1 cellular context compared by ENCODE assay signal in genomic region chr3:120678331-120678845, GRCh38.
A peak's percentile ranks its signal among the peaks of the same experiment; 100 is the strongest.
TF ChIP-seq lines count a peak whose summit lies in the region.

No MANE protein-coding gene starts in this region.

TF ChIP-seq in HepG2, 621 proteins besides CTCF, POLR2A, EP300 and RAD21 (continued from another document and continues in another):
- TF ChIP-seq TFDP1 (CRISPR knock-in tag; IDR thresholded peaks at IDR 0.05; ENCODE audit: borderline replicate concordance) (0 out of 2 replicates have a peak, but pooled peaks have one; percentile 16), ZSCAN12 (CRISPR knock-in tag; IDR thresholded peaks at IDR 0.05) (no peak; the same call in 1 of the 2 replicates), DNMT3B (CRISPR knock-in tag; conservative IDR thresholded peaks at IDR 0.05) (peak; percentile 92), BORCS8-MEF2B (CRISPR knock-in tag; IDR thresholded peaks at IDR 0.05) (no peak), HOXD1 (CRISPR knock-in tag; IDR thresholded peaks at IDR 0.05) (no peak), ARID3A (IDR thresholded peaks at IDR 0.05; ENCODE audit: low read depth, low read length) (peak; percentile 55), MED1 (CRISPR knock-in tag; IDR thresholded peaks at IDR 0.05) (peak; percentile 89), AFF4 (CRISPR knock-in tag; IDR thresholded peaks at IDR 0.05) (no peak), HNF4G (IDR thresholded peaks at IDR 0.05; ENCODE audit: borderline replicate concordance, low read depth, low read length) (no peak), HNF4G (CRISPR knock-in tag; IDR thresholded peaks at IDR 0.05; ENCODE audit: borderline replicate concordance, low read depth) (no peak), POLR2AphosphoS5 (IDR thresholded peaks at IDR 0.05; ENCODE audit: low read depth, low read length) (peak; percentile 41; the same call in 1 of the 2 replicates), CREM (IDR thresholded peaks at IDR 0.05) (peak; percentile 43; the same call in 1 of the 2 replicates), CREM (CRISPR knock-in tag; IDR thresholded peaks at IDR 0.05) (no peak), ZNF468 (CRISPR knock-in tag; IDR thresholded peaks at IDR 0.05) (no peak), ZNF816 (CRISPR knock-in tag; IDR thresholded peaks at IDR 0.05; ENCODE audit: borderline replicate concordance) (peak; percentile 22; the same call in 1 of the 2 replicates), MTA1 (CRISPR knock-in tag; IDR thresholded peaks at IDR 0.05; ENCODE audit: borderline replicate concordance) (no peak), ELF3 (CRISPR knock-in tag; IDR thresholded peaks at IDR 0.05) (peak; percentile 50; the same call in 1 of the 2 replicates), ZGPAT (CRISPR knock-in tag; IDR thresholded peaks at IDR 0.05) (peak; percentile 88), ZKSCAN1 (IDR thresholded peaks at IDR 0.05; ENCODE audit: low read length) (no peak), ZNF264 (CRISPR knock-in tag; IDR thresholded peaks at IDR 0.05) (peak; percentile 77), MXD1 (CRISPR knock-in tag; IDR thresholded peaks at IDR 0.05) (no peak), ZNF891 (CRISPR knock-in tag; IDR thresholded peaks at IDR 0.05) (no peak), ZNF441 (CRISPR knock-in tag; IDR thresholded peaks at IDR 0.05; ENCODE audit: borderline replicate concordance) (no peak), ZNF251 (CRISPR knock-in tag; IDR thresholded peaks at IDR 0.05) (no peak), RFXAP (CRISPR knock-in tag; IDR thresholded peaks at IDR 0.05; ENCODE audit: borderline replicate concordance) (0 out of 2 replicates have a peak, but pooled peaks have one; percentile 63), MIER2 (CRISPR knock-in tag; IDR thresholded peaks at IDR 0.05) (0 out of 2 replicates have a peak, but pooled peaks have one; percentile 14), MED13 (CRISPR knock-in tag; IDR thresholded peaks at IDR 0.05) (no peak), SOX13 (IDR thresholded peaks at IDR 0.05) (no peak; the same call in 1 of the 2 replicates), SOX13 (CRISPR knock-in tag; conservative IDR thresholded peaks at IDR 0.05 in 1 of 2, IDR thresholded peaks at IDR 0.05 in 1 of 2) (peak in 1 of 2 experiments; percentile 95; a peak in 2 of 4 replicates), THRA (CRISPR knock-in tag; IDR thresholded peaks at IDR 0.05; ENCODE audit: borderline replicate concordance) (peak; percentile 98), MIER3 (CRISPR knock-in tag; IDR thresholded peaks at IDR 0.05; ENCODE audit: borderline replicate concordance) (peak; percentile 59; the same call in 1 of the 2 replicates), RXRA (CRISPR knock-in tag; IDR thresholded peaks at IDR 0.05) (peak; percentile 84; the same call in 1 of the 2 replicates), NR2F2 (IDR thresholded peaks at IDR 0.05; ENCODE audit: borderline replicate concordance, low read depth) (peak; percentile 53; the same call in 1 of the 2 replicates), SALL1 (CRISPR knock-in tag; IDR thresholded peaks at IDR 0.05) (peak; percentile 50; the same call in 1 of the 2 replicates), ATF4 (CRISPR knock-in tag; IDR thresholded peaks at IDR 0.05) (peak in 1 of 2 experiments; percentile 58; a peak in 1 of 4 replicates), ZKSCAN8 (CRISPR knock-in tag; IDR thresholded peaks at IDR 0.05; ENCODE audit: borderline replicate concordance) (peak; percentile 30; the same call in 1 of the 2 replicates), POLR2G (IDR thresholded peaks at IDR 0.05; ENCODE audit: low read depth, low read length) (peak; percentile 57), GTF2F1 (IDR thresholded peaks at IDR 0.05; ENCODE audit: low read length) (0 out of 2 replicates have a peak, but pooled peaks have one; percentile 23), CCAR2 (optimal IDR thresholded peaks at IDR 0.05; ENCODE audit: low read depth, low read length) (no peak), GATAD2A (CRISPR knock-in tag; IDR thresholded peaks at IDR 0.05) (peak; percentile 82; the same call in 1 of the 2 replicates)
- TF ChIP-seq, protein P1, sequence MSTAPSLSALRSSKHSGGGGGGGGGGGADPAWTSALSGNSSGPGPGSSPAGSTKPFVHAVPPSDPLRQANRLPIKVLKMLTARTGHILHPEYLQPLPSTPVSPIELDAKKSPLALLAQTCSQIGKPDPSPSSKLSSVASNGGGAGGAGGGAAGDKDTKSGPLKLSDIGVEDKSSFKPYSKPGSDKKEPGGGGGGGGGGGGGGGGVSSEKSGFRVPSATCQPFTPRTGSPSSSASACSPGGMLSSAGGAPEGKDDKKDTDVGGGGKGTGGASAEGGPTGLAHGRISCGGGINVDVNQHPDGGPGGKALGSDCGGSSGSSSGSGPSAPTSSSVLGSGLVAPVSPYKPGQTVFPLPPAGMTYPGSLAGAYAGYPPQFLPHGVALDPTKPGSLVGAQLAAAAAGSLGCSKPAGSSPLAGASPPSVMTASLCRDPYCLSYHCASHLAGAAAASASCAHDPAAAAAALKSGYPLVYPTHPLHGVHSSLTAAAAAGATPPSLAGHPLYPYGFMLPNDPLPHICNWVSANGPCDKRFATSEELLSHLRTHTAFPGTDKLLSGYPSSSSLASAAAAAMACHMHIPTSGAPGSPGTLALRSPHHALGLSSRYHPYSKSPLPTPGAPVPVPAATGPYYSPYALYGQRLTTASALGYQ (CRISPR knock-in tag; IDR thresholded peaks at IDR 0.05): peak; percentile 82; the same call in 1 of the 2 replicates
- TF ChIP-seq, protein P2, sequence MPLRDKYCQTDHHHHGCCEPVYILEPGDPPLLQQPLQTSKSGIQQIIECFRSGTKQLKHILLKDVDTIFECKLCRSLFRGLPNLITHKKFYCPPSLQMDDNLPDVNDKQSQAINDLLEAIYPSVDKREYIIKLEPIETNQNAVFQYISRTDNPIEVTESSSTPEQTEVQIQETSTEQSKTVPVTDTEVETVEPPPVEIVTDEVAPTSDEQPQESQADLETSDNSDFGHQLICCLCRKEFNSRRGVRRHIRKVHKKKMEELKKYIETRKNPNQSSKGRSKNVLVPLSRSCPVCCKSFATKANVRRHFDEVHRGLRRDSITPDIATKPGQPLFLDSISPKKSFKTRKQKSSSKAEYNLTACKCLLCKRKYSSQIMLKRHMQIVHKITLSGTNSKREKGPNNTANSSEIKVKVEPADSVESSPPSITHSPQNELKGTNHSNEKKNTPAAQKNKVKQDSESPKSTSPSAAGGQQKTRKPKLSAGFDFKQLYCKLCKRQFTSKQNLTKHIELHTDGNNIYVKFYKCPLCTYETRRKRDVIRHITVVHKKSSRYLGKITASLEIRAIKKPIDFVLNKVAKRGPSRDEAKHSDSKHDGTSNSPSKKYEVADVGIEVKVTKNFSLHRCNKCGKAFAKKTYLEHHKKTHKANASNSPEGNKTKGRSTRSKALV (CRISPR knock-in tag; IDR thresholded peaks at IDR 0.05): peak; percentile 75; the same call in 1 of the 2 replicates
- TF ChIP-seq, protein P3, sequence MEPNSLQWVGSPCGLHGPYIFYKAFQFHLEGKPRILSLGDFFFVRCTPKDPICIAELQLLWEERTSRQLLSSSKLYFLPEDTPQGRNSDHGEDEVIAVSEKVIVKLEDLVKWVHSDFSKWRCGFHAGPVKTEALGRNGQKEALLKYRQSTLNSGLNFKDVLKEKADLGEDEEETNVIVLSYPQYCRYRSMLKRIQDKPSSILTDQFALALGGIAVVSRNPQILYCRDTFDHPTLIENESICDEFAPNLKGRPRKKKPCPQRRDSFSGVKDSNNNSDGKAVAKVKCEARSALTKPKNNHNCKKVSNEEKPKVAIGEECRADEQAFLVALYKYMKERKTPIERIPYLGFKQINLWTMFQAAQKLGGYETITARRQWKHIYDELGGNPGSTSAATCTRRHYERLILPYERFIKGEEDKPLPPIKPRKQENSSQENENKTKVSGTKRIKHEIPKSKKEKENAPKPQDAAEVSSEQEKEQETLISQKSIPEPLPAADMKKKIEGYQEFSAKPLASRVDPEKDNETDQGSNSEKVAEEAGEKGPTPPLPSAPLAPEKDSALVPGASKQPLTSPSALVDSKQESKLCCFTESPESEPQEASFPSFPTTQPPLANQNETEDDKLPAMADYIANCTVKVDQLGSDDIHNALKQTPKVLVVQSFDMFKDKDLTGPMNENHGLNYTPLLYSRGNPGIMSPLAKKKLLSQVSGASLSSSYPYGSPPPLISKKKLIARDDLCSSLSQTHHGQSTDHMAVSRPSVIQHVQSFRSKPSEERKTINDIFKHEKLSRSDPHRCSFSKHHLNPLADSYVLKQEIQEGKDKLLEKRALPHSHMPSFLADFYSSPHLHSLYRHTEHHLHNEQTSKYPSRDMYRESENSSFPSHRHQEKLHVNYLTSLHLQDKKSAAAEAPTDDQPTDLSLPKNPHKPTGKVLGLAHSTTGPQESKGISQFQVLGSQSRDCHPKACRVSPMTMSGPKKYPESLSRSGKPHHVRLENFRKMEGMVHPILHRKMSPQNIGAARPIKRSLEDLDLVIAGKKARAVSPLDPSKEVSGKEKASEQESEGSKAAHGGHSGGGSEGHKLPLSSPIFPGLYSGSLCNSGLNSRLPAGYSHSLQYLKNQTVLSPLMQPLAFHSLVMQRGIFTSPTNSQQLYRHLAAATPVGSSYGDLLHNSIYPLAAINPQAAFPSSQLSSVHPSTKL (CRISPR knock-in tag; IDR thresholded peaks at IDR 0.05): peak; percentile 81; the same call in 1 of the 2 replicates
